ENCODE assay signal across 10 cellular contexts in genomic region chr11:23078289-23078971, GRCh38.
DNase-seq lines count a peak whose midpoint lies in the region; ATAC-seq and TF ChIP-seq lines count a peak whose summit lies in the region.
"Had no signal": no experiment of that assay in that cellular context is flagged by ENCODE, and none has a peak within 500 bp of the region (broad histone marks: within the 10 kb centered on the region; RNA-seq: fewer than 3 reads in every experiment).

No MANE protein-coding gene starts in this region.

- H3K36me3 Mint-ChIP-seq in CD14-positive monocyte: no peaks in the 10 kb centered on the region

- H3K27ac ChIP-seq in OCI-LY7 (ENCODE audit: low read depth, low read length, poor library complexity, severe bottlenecking) (no peak overlapping the region), Peyer's patch (no peak overlapping the region)
- H3K27ac ChIP-seq: SK-N-MC had no signal

- no peaks in the 10 kb centered on the region for H3K27me3 Mint-ChIP-seq in CD14-positive monocyte (ENCODE audit: low read depth in 3 of 3)

- no peaks in the 10 kb centered on the region for H3K4me1 ChIP-seq in OCI-LY7 (ENCODE audit: insufficient read depth, low read length, poor library complexity, severe bottlenecking)
- H3K4me1 ChIP-seq in Peyer's patch: no peaks in the 10 kb centered on the region

- no peak overlapping the region for H3K4me2 ChIP-seq in OCI-LY7 (ENCODE audit: low read length)

- no peak overlapping the region for H2AFZ ChIP-seq in OCI-LY7 (ENCODE audit: low read length)

- DNase-seq in dedifferentiated amniotic fluid mesenchymal stem cell (ENCODE audit: extremely low spot score): peak; percentile 28
- no peak for DNase-seq in OCI-LY7 (ENCODE audit: low spot score)
- no peak for DNase-seq in CD14-positive monocyte (ENCODE audit: low spot score)
- no peak for DNase-seq in NCI-H1436 treated with DMSO at 0.1 percent for 48 hours (lab: John Stamatoyannopoulos, UW)
- no peak for DNase-seq in Peyer's patch
- DNase-seq: activated naive CD4-positive, alpha-beta T cell treated with Interleukin-2 at 50 U/mL for 16 hours had no signal

- TF ChIP-seq CTCF in OCI-LY7 (conservative IDR thresholded peaks at IDR 0.05; ENCODE audit: low read length) (no peak), CD14-positive monocyte (IDR thresholded peaks at IDR 0.05) (no peak), Peyer's patch (IDR thresholded peaks at IDR 0.05) (no peak)

- H3K36me3 ChIP-seq in OCI-LY7 (ENCODE audit: insufficient read depth, low read length): no peaks in the 10 kb centered on the region
- H3K36me3 ChIP-seq in Peyer's patch: no peaks in the 10 kb centered on the region

- intact Hi-C loops in OCI-LY7 (cut with micrococcal nuclease; ENCODE audit: unreplicated experiment): no loop called here
- intact Hi-C loops in CD14-positive monocyte (cut with micrococcal nuclease): no loop called here

- H3K27me3 ChIP-seq in Peyer's patch: no peaks in the 10 kb centered on the region

- H3K9me3 Mint-ChIP-seq in CD14-positive monocyte: peaks cover 0 to 5% (median 0%) of the 10 kb centered on the region in 7 donors

- H4K20me1 ChIP-seq in OCI-LY7 (ENCODE audit: insufficient read depth, low read length): no peaks in the 10 kb centered on the region

- no peaks in the 10 kb centered on the region for H3K9me2 ChIP-seq in OCI-LY7 (ENCODE audit: insufficient read depth, low read length)

- no peak overlapping the region for H3K27ac Mint-ChIP-seq in CD14-positive monocyte

- H3K9me3 ChIP-seq in OCI-LY7 (ENCODE audit: low read length): no peaks in the 10 kb centered on the region
- no peaks in the 10 kb centered on the region for H3K9me3 ChIP-seq in Peyer's patch

- H3K4me3 ChIP-seq in GM08714 (ENCODE audit: low read length) (peak overlapping the region; percentile 22; the same call in 1 of the 2 replicates), OCI-LY7 (ENCODE audit: low read depth, low read length, poor library complexity, severe bottlenecking) (no peak overlapping the region), Peyer's patch (no peak overlapping the region)
- H3K4me3 ChIP-seq: SK-N-MC had no signal

- no peaks in the 10 kb centered on the region for H3K79me2 ChIP-seq in OCI-LY7 (ENCODE audit: insufficient read depth, low read depth, low read length)

- TF ChIP-seq POLR2A in Peyer's patch (IDR thresholded peaks at IDR 0.05): no peak

- no TSS peak for BruUV-seq in OCI-LY7 (replicated peaks; lab: Mats Ljungman, UMichigan)

- H3K4me3 Mint-ChIP-seq in CD14-positive monocyte: no peak overlapping the region

- ATAC-seq in GM21529 (IDR thresholded peaks at IDR 0.05; ENCODE audit: unreplicated experiment) (peak; percentile 74), HG03342 (IDR thresholded peaks at IDR 0.05; ENCODE audit: unreplicated experiment) (peak; percentile 85)

- POLR2A ChIA-PET in OCI-LY7 (lab: Charles Lee): no interaction called here

- CTCF ChIA-PET in OCI-LY7 (lab: Charles Lee; ENCODE audit: unreplicated experiment): no interaction called here

- no peaks in the 10 kb centered on the region for H3K4me1 Mint-ChIP-seq in CD14-positive monocyte
